20 cellular contexts compared by ENCODE assay signal in genomic region chr20:57667385-57667784, GRCh38. TPM values are rescaled to one million over a fixed set of nuclear protein-coding genes. Genes with fewer than 3 reads are reported as not detected.
"Had no signal": no experiment of that assay in that cellular context is flagged by ENCODE, and none has a peak within 500 bp of the region (broad histone marks: within the 10 kb centered on the region; RNA-seq: fewer than 3 reads in every experiment).

No MANE protein-coding gene starts in this region.

- H3K4me1 ChIP-seq: colonic mucosa, gastrocnemius medialis, psoas muscle had no signal

- H3K27me3 Mint-ChIP-seq: activated naive CD8-positive, alpha-beta T cell treated with anti-CD3 and anti-CD28 coated beads, Interleukin-2, amount 50 U/mL, for 24 hours had no signal

- H3K27me3 ChIP-seq: colonic mucosa, gastrocnemius medialis, sigmoid colon had no signal

- H3K4me3 Mint-ChIP-seq: activated CD8-positive, alpha-beta T cell treated with anti-CD3 and anti-CD28 coated beads, Interleukin-2, amount 10 ng/mL, durations not matched to agents 7 days and 5 days; activated naive CD8-positive, alpha-beta T cell treated with anti-CD3 and anti-CD28 coated beads, Interleukin-2, amount 50 U/mL, for 24 hours; activated T-helper 1 cell treated with anti-CD3 and anti-CD28 coated beads, Interleukin-12 subunit alpha, Interleukin-12 subunit beta, Interleukin-2, Interleukin-4 antibody, amounts not matched to agents 30 ng/mL and 10 ng/mL and 1 ng/mL, durations not matched to agents 14 hours and 24 hours and 36 hours had no signal

- H3K27ac Mint-ChIP-seq: activated CD8-positive, alpha-beta T cell treated with anti-CD3 and anti-CD28 coated beads, Interleukin-2, amount 10 ng/mL, durations not matched to agents 7 days and 5 days; activated naive CD8-positive, alpha-beta T cell treated with anti-CD3 and anti-CD28 coated beads, Interleukin-2, amount 50 U/mL, for 24 hours; activated T-helper 1 cell treated with anti-CD3 and anti-CD28 coated beads, Interleukin-12 subunit alpha, Interleukin-12 subunit beta, Interleukin-2, Interleukin-4 antibody, amounts not matched to agents 30 ng/mL and 10 ng/mL and 1 ng/mL, durations not matched to agents 14 hours and 24 hours and 36 hours had no signal

- H3K36me3 ChIP-seq: colonic mucosa, gastrocnemius medialis, sigmoid colon, WERI-Rb-1 had no signal

- DNase-seq: activated CD4-positive, alpha-beta T cell treated with anti-CD3 and anti-CD28 coated beads for 4 hours; activated CD8-positive, alpha-beta memory T cell treated with anti-CD3 and anti-CD28 coated beads, Interleukin-2, amount 50 U/mL, for 48 hours; activated CD8-positive, alpha-beta T cell treated with anti-CD3 and anti-CD28 coated beads, Interleukin-2, amount 10 ng/mL, durations not matched to agents 7 days and 5 days; activated naive CD4-positive, alpha-beta T cell treated with Interleukin-2 at 50 U/mL for 16 hours; activated naive CD8-positive, alpha-beta T cell treated with anti-CD3 and anti-CD28 coated beads, Interleukin-2, amount 50 U/mL, for 24 hours; effector memory CD4-positive, alpha-beta T cell; gastrocnemius medialis; islet precursor cell; nucleus accumbens; sigmoid colon; stimulated activated CD4-positive, alpha-beta T cell treated with anti-CD3 and anti-CD28 coated beads, Interleukin-12 subunit alpha, Interleukin-12 subunit beta, amount 100 ng/mL, for 4 hours; stimulated activated naive CD4-positive, alpha-beta T cell; substantia nigra; WERI-Rb-1 had no signal

- H3K27ac ChIP-seq: colonic mucosa, epithelial cell of prostate, gastrocnemius medialis, psoas muscle, sigmoid colon, WERI-Rb-1 had no signal

- H3K4me3 ChIP-seq: colonic mucosa, gastrocnemius medialis, psoas muscle, sigmoid colon had no signal

- ATAC-seq: activated CD8-positive, alpha-beta T cell treated with anti-CD3 and anti-CD28 coated beads, Interleukin-2, amount 10 ng/mL, durations not matched to agents 7 days and 5 days; activated naive CD8-positive, alpha-beta T cell treated with anti-CD3 and anti-CD28 coated beads, Interleukin-2, amount 50 U/mL, for 24 hours; gastrocnemius medialis; psoas muscle had no signal

- H3K9me3 Mint-ChIP-seq: activated naive CD8-positive, alpha-beta T cell treated with anti-CD3 and anti-CD28 coated beads, Interleukin-2, amount 50 U/mL, for 24 hours; activated T-helper 1 cell treated with anti-CD3 and anti-CD28 coated beads, Interleukin-12 subunit alpha, Interleukin-12 subunit beta, Interleukin-2, Interleukin-4 antibody, amounts not matched to agents 30 ng/mL and 10 ng/mL and 1 ng/mL, durations not matched to agents 14 hours and 24 hours and 36 hours had no signal

- H3K9me3 ChIP-seq: colonic mucosa, gastrocnemius medialis, psoas muscle, sigmoid colon had no signal

RNA-seq across cellular contexts. Expression of gene ZBP1, which starts 47.2 kb away (rescaled TPM):
- total RNA-seq: astrocyte, gastrocnemius medialis, urinary bladder had no signal
